ENCODE assay signal across 13 cellular contexts in genomic region chr1:54254055-54254454, GRCh38. TPM values are rescaled to one million over a fixed set of nuclear protein-coding genes. Genes with fewer than 3 reads are reported as not detected.
DNase-seq lines count a peak whose midpoint lies in the region; ATAC-seq, FAIRE-seq and TF ChIP-seq lines count a peak whose summit lies in the region.
"Had no signal": no experiment of that assay in that cellular context is flagged by ENCODE, and none has a peak within 500 bp of the region (broad histone marks: within the 10 kb centered on the region; RNA-seq: fewer than 3 reads in every experiment).

No MANE protein-coding gene starts in this region.

- H3K9me3 ChIP-seq in astrocyte (ENCODE audit: insufficient read depth, low read depth, low read length) (no peaks in the 10 kb centered on the region), Caco-2 (no peaks in the 10 kb centered on the region)
- H3K9me3 ChIP-seq: left ventricle myocardium inferior had no signal

- DNase-seq in DMS 273 treated with DMSO at 0.1 percent for 48 hours (lab: John Stamatoyannopoulos, UW): peak; percentile 34
- peak; percentile 92 for DNase-seq in NCI-H146 (lab: John Stamatoyannopoulos, UW)
- DNase-seq in astrocyte (ENCODE audit: low read depth): peak; percentile 58
- no peak for DNase-seq in memory B cell (ENCODE audit: low spot score in 2 of 2)
- no peak for DNase-seq in D341Med (ENCODE audit: low spot score)
- no peak for DNase-seq in Caco-2
- no peak for DNase-seq in kidney tubule cell (ENCODE audit: low spot score)
- DNase-seq: activated CD4-positive, alpha-beta memory T cell treated with anti-CD3 and anti-CD28 coated beads for 36 hours; GDM1; left ventricle myocardium inferior; small intestine had no signal

- BruUV-seq in Caco-2 (replicated peaks; lab: Mats Ljungman, UMichigan): no TSS peak

- POLR2A ChIA-PET in Caco-2 (lab: Charles Lee): no interaction called here

- H3K4me3 Mint-ChIP-seq in astrocyte (ENCODE audit: unreplicated experiment): peak overlapping the region; percentile 64
- no peak overlapping the region for H3K4me3 Mint-ChIP-seq in memory B cell
- no peak overlapping the region for H3K4me3 Mint-ChIP-seq in Caco-2 (ENCODE audit: unreplicated experiment)
- H3K4me3 Mint-ChIP-seq: activated CD4-positive, alpha-beta memory T cell treated with anti-CD3 and anti-CD28 coated beads for 36 hours had no signal

- CTCF ChIA-PET in Caco-2 (lab: Charles Lee): no interaction called here

- H3K79me2 ChIP-seq in astrocyte (ENCODE audit: insufficient read depth, low read length): no peaks in the 10 kb centered on the region

- H3K27me3 ChIP-seq in astrocyte (ENCODE audit: insufficient read depth, low read length) (no peaks in the 10 kb centered on the region), Caco-2 (replicated peaks; ENCODE audit: control insufficient read depth, insufficient read depth, low read length) (no peaks in the 10 kb centered on the region)

- H3K36me3 Mint-ChIP-seq in astrocyte (ENCODE audit: low read depth, unreplicated experiment) (peaks cover 7% of the 10 kb centered on the region), memory B cell (peaks cover 2% of the 10 kb centered on the region), Caco-2 (ENCODE audit: insufficient read depth, unreplicated experiment) (peaks cover 10% of the 10 kb centered on the region)

- H3K27ac Mint-ChIP-seq in astrocyte (ENCODE audit: unreplicated experiment): peak overlapping the region; percentile 96
- peak overlapping the region; percentile 28 for H3K27ac Mint-ChIP-seq in memory B cell
- H3K27ac Mint-ChIP-seq in Caco-2 (ENCODE audit: unreplicated experiment): no peak overlapping the region
- H3K27ac Mint-ChIP-seq: activated CD4-positive, alpha-beta memory T cell treated with anti-CD3 and anti-CD28 coated beads for 36 hours had no signal

- peak overlapping the region; percentile 73 for H3K4me2 ChIP-seq in astrocyte (ENCODE audit: low read length)

- no peaks in the 10 kb centered on the region for H3K27me3 Mint-ChIP-seq in astrocyte (ENCODE audit: low read depth, unreplicated experiment)
- H3K27me3 Mint-ChIP-seq in memory B cell: no peaks in the 10 kb centered on the region
- no peaks in the 10 kb centered on the region for H3K27me3 Mint-ChIP-seq in Caco-2 (ENCODE audit: insufficient read depth, unreplicated experiment)
- H3K27me3 Mint-ChIP-seq: activated CD4-positive, alpha-beta memory T cell treated with anti-CD3 and anti-CD28 coated beads for 36 hours had no signal

- H3K36me3 ChIP-seq in astrocyte (ENCODE audit: insufficient read depth, low read length): no peaks in the 10 kb centered on the region
- H3K36me3 ChIP-seq in Caco-2 (ENCODE audit: control insufficient read depth, insufficient read depth, low read length): no peaks in the 10 kb centered on the region

- H4K20me1 ChIP-seq in astrocyte (ENCODE audit: insufficient read depth, low read length): no peaks in the 10 kb centered on the region

- peak overlapping the region; percentile 53 for H3K9ac ChIP-seq in astrocyte (ENCODE audit: low read length)

- intact Hi-C loops in Caco-2 (cut with micrococcal nuclease; ENCODE audit: unreplicated experiment): no loop called here

- H3K4me3 ChIP-seq in astrocyte (ENCODE audit: insufficient read depth, low read depth, low read length) (no peak overlapping the region), Caco-2 (ENCODE audit: low read depth, low read length) (no peak overlapping the region)
- H3K4me3 ChIP-seq: left ventricle myocardium inferior had no signal

- ATAC-seq in memory B cell (ENCODE audit: low read depth) (no peak), HG03045 (IDR thresholded peaks at IDR 0.05; ENCODE audit: unreplicated experiment) (no peak)

- peak overlapping the region; percentile 86 for H3K27ac ChIP-seq in astrocyte (ENCODE audit: low read depth, low read length)
- H3K27ac ChIP-seq: left ventricle myocardium inferior had no signal

- H3K4me1 ChIP-seq in astrocyte (ENCODE audit: insufficient read depth, low read length) (peaks cover 28% of the 10 kb centered on the region), Caco-2 (no peaks in the 10 kb centered on the region)

- H3K9me3 Mint-ChIP-seq in astrocyte (ENCODE audit: unreplicated experiment) (no peaks in the 10 kb centered on the region), memory B cell (no peaks in the 10 kb centered on the region), Caco-2 (ENCODE audit: unreplicated experiment) (no peaks in the 10 kb centered on the region)
- H3K9me3 Mint-ChIP-seq: activated CD4-positive, alpha-beta memory T cell treated with anti-CD3 and anti-CD28 coated beads for 36 hours had no signal

- H3K4me1 Mint-ChIP-seq in astrocyte (ENCODE audit: low read depth, unreplicated experiment) (peaks cover 36% of the 10 kb centered on the region), memory B cell (no peaks in the 10 kb centered on the region), Caco-2 (ENCODE audit: low read depth, unreplicated experiment) (no peaks in the 10 kb centered on the region)

- no peak overlapping the region for H2AFZ ChIP-seq in astrocyte (ENCODE audit: low read depth, low read length)

- no peak for TF ChIP-seq CTCF in astrocyte (IDR thresholded peaks at IDR 0.05; ENCODE audit: insufficient read depth, low read depth, low read length)
- no peak for TF ChIP-seq CTCF in Caco-2 (IDR thresholded peaks at IDR 0.05; ENCODE audit: insufficient read depth in 1 of 2, low read depth in 1 of 2, low read length in 1 of 2, severe bottlenecking in 1 of 2, unreplicated experiment in 1 of 2)

- no peak for FAIRE-seq in astrocyte (lab: Jason Lieb, UNC)
- FAIRE-seq: colon, small intestine had no signal

RNA-seq across cellular contexts. Expression of gene MRPL37, which starts 54.1 kb away (rescaled TPM):
- total RNA-seq in astrocyte (80.0 and 81.4 TPM in 2 replicates), Caco-2 (2022) (95.4 and 95.6 TPM in 2 replicates)

RNA-seq across cellular contexts. Expression of gene CYB5RL, which starts 54.2 kb away (rescaled TPM):
- total RNA-seq in astrocyte: 3.9 TPM in 2 replicates
- total RNA-seq in Caco-2 (2022): 10.0 and 10.8 TPM in 2 replicates

Comparison
In these comparisons a context has a peak if more than half of its experiments do, and no peak if none do; other contexts are left out.
1. DNase-seq: peak in DMS 273 treated with DMSO at 0.1 percent for 48 hours (single experiment), NCI-H146 (single experiment) and astrocyte (single experiment); none in memory B cell (0 of 2), D341Med (single experiment), Caco-2 (0 of 2) and kidney tubule cell (single experiment).